2 cellular contexts compared by ENCODE assay signal in genomic region chr11:64643927-64644326, GRCh38.
TF ChIP-seq lines count a peak whose summit lies in the region.

No MANE protein-coding gene starts in this region.

TF ChIP-seq in HCT116, 20 proteins besides CTCF, POLR2A, EP300 and RAD21:
- no peak for TF ChIP-seq CEBPB (IDR thresholded peaks at IDR 0.05; ENCODE audit: low read depth)
- no peak for TF ChIP-seq REST (IDR thresholded peaks at IDR 0.05; ENCODE audit: low read depth)
- no peak for TF ChIP-seq EZH2phosphoT487 (IDR thresholded peaks at IDR 0.05; ENCODE audit: borderline replicate concordance)
- no peak for TF ChIP-seq EGR1 (IDR thresholded peaks at IDR 0.05; ENCODE audit: low read depth)
- no peak for TF ChIP-seq ELF1 (IDR thresholded peaks at IDR 0.05; ENCODE audit: borderline replicate concordance, low read depth)
- TF ChIP-seq CBX3 (IDR thresholded peaks at IDR 0.05; ENCODE audit: low read depth) = no peak
- no peak for TF ChIP-seq SP1 (IDR thresholded peaks at IDR 0.05; ENCODE audit: low read depth)
- TF ChIP-seq YY1 (IDR thresholded peaks at IDR 0.05; ENCODE audit: extremely low read depth, insufficient replicate concordance, low read depth, low read length) = no peak
- TF ChIP-seq POLR2AphosphoS5 (IDR thresholded peaks at IDR 0.05; ENCODE audit: low read depth, low read length) = no peak

TF ChIP-seq in endothelial cell of umbilical vein, 7 proteins besides CTCF, POLR2A, EP300 and RAD21:
- no peak for TF ChIP-seq FOS (IDR thresholded peaks at IDR 0.05; ENCODE audit: borderline replicate concordance, insufficient read depth, low read length)
- TF ChIP-seq EZH2 (IDR thresholded peaks at IDR 0.05; ENCODE audit: borderline replicate concordance, low read depth, low read length, severe bottlenecking) = peak; percentile 63
